Comparison of ENCODE assay signal across 1 cellular context in the genomic region with DNA sequence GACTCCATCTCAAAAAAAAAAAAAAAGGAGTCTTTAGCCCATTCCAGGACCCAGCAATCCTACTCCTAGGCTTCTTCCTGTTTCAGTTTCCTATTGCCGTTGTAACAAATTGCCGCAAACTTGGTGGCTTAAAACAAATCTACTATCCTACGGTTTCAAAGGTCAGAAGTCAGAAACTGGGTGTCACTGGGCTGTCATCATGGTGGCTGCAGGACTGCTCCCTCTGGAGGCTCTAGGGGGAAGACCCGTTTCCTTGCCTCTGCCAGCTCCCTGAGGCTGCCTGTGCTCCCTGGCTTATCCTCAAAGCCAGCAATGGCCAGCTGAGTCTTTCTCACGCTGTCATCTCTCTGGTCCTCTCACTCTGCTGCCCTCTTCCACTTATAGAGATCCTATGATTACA.
A peak's percentile ranks its signal among the peaks of the same experiment; 100 is the strongest.
TF ChIP-seq lines count a peak whose summit lies in the region.

No MANE protein-coding gene starts in this region.

TF ChIP-seq in GM12878, 131 proteins besides CTCF, POLR2A, EP300 and RAD21 (continued from another document):
- TF ChIP-seq, protein P1, sequence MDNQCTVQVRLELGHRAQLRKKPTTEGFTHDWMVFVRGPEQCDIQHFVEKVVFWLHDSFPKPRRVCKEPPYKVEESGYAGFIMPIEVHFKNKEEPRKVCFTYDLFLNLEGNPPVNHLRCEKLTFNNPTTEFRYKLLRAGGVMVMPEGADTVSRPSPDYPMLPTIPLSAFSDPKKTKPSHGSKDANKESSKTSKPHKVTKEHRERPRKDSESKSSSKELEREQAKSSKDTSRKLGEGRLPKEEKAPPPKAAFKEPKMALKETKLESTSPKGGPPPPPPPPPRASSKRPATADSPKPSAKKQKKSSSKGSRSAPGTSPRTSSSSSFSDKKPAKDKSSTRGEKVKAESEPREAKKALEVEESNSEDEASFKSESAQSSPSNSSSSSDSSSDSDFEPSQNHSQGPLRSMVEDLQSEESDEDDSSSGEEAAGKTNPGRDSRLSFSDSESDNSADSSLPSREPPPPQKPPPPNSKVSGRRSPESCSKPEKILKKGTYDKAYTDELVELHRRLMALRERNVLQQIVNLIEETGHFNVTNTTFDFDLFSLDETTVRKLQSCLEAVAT (IDR thresholded peaks at IDR 0.05): no peak
- 0 out of 2 replicates have a peak, but pooled peaks have one; percentile 26 for TF ChIP-seq YY1 (IDR thresholded peaks at IDR 0.05; ENCODE audit: low read depth, low read length)
